In genomic region chr2:96637385-96638143, GRCh38 we compare ENCODE assay signal across 8 cellular contexts. TPM values are rescaled to one million over a fixed set of nuclear protein-coding genes. Genes with fewer than 3 reads are reported as not detected.
DNase-seq lines count a peak whose midpoint lies in the region; ATAC-seq and TF ChIP-seq lines count a peak whose summit lies in the region.

No MANE protein-coding gene starts in this region.

- H3K79me2 ChIP-seq in fibroblast of lung (ENCODE audit: control insufficient read depth, insufficient read depth, low read length) = peaks cover 32% of the 10 kb centered on the region

- no peak for TF ChIP-seq CTCF in CD14-positive monocyte (IDR thresholded peaks at IDR 0.05)
- no peak for TF ChIP-seq CTCF in fibroblast of lung (conservative IDR thresholded peaks at IDR 0.05 in 1 of 2, IDR thresholded peaks at IDR 0.05 in 1 of 2; ENCODE audit: low read depth in 1 of 2, low read length in 2 of 2)

- peak; percentile 72 for ATAC-seq in GM19372 (IDR thresholded peaks at IDR 0.05; ENCODE audit: low read depth, unreplicated experiment)
- peak; percentile 60 for ATAC-seq in HG03469 (IDR thresholded peaks at IDR 0.05; ENCODE audit: unreplicated experiment)
- peak; percentile 84 for ATAC-seq in naive thymus-derived CD8-positive, alpha-beta T cell
- peak; percentile 90 to 91 for ATAC-seq in stimulated activated naive B cell treated with anti-CD40 and anti-IgM and Interleukin-4, amounts not matched to agents 10 μg/mL and 1 μg/mL and 100 μg/mL, for 72 hours (replicated peaks)

- peak overlapping the region; percentile 67 to 93 (median 84) for H3K4me3 ChIP-seq in fibroblast of lung (replicated peaks in 1 of 4; ENCODE audit: control extremely low read depth in 1 of 4, insufficient read depth in 1 of 4, low read depth in 3 of 4, low read length in 4 of 4)

- no peaks in the 10 kb centered on the region for H3K36me3 ChIP-seq in fibroblast of lung (ENCODE audit: control insufficient read depth, insufficient read depth, low read length)

- H3K36me3 Mint-ChIP-seq in CD14-positive monocyte = peaks cover 18 to 23% of the 10 kb centered on the region in 2 donors
- H3K36me3 Mint-ChIP-seq in naive thymus-derived CD8-positive, alpha-beta T cell = peaks cover 0 to 28% (median 8%) of the 10 kb centered on the region in 3 donors
- H3K36me3 Mint-ChIP-seq in stimulated activated naive B cell treated with anti-CD40 and anti-IgM and Interleukin-4, amounts not matched to agents 10 μg/mL and 1 μg/mL and 100 μg/mL, for 72 hours = peaks cover 4 to 12% of the 10 kb centered on the region in 2 donors

- peak overlapping the region; percentile 97 to 99 (median 98) for H3K27ac Mint-ChIP-seq in CD14-positive monocyte
- H3K27ac Mint-ChIP-seq in naive thymus-derived CD8-positive, alpha-beta T cell = peak overlapping the region; percentile 85 to 97 (median 94)
- H3K27ac Mint-ChIP-seq in stimulated activated naive B cell treated with anti-CD40 and anti-IgM and Interleukin-4, amounts not matched to agents 10 μg/mL and 1 μg/mL and 100 μg/mL, for 72 hours = peak overlapping the region; percentile 97

- H3K27me3 ChIP-seq in fibroblast of lung (ENCODE audit: control insufficient read depth, insufficient read depth, low read length) = no peaks in the 10 kb centered on the region

- POLR2A ChIA-PET in naive thymus-derived CD8-positive, alpha-beta T cell (lab: Charles Lee) = interaction anchor here (0.7 to 2.6 kb wide), 10 partner anchors 9 to 301 kb away, joined by 3 to 11 read pairs (median 4); partner anchors contain the start of genes ARID5A and CNNM4

- H3K27ac ChIP-seq in fibroblast of lung (ENCODE audit: insufficient read depth, low read length) = peak overlapping the region; percentile 85

- peak overlapping the region; percentile 97 for H3K4me2 ChIP-seq in fibroblast of lung (ENCODE audit: extremely low read depth, insufficient read depth, low read length)

- H3K4me1 ChIP-seq in fibroblast of lung (ENCODE audit: control insufficient read depth, extremely low read depth, insufficient read depth, low read length) = peaks cover 2% of the 10 kb centered on the region

- no peaks in the 10 kb centered on the region for H3K9me3 ChIP-seq in fibroblast of lung (ENCODE audit: control insufficient read depth, insufficient read depth, low read depth, low read length)

- H3K27me3 Mint-ChIP-seq in CD14-positive monocyte (ENCODE audit: low read depth in 3 of 3) = peaks cover 2 to 7% (median 4%) of the 10 kb centered on the region in 3 donors
- H3K27me3 Mint-ChIP-seq in naive thymus-derived CD8-positive, alpha-beta T cell = peaks cover 0 to 2% (median 0%) of the 10 kb centered on the region in 5 donors
- H3K27me3 Mint-ChIP-seq in stimulated activated naive B cell treated with anti-CD40 and anti-IgM and Interleukin-4, amounts not matched to agents 10 μg/mL and 1 μg/mL and 100 μg/mL, for 72 hours = peaks cover 0 to 10% of the 10 kb centered on the region in 2 donors

- peak overlapping the region; percentile 90 for H3K9ac ChIP-seq in fibroblast of lung (ENCODE audit: insufficient read depth, low read length)

- peak; percentile 95 for DNase-seq in CD14-positive monocyte (ENCODE audit: low spot score)
- peak; percentile 66 for DNase-seq in activated T-helper 1 cell treated with Interleukin-2 at 50 U/mL for 16 hours (ENCODE audit: low read depth)
- peak; percentile 89 to 92 for DNase-seq in fibroblast of lung (ENCODE audit: low read depth in 2 of 2)
- peak in 9 of 10 donors; percentile 23 to 82 (median 77) for DNase-seq in naive thymus-derived CD8-positive, alpha-beta T cell
- peak; percentile 81 for DNase-seq in stimulated activated naive B cell treated with anti-CD40 and anti-IgM and Interleukin-4, amounts not matched to agents 10 μg/mL and 1 μg/mL and 100 μg/mL, for 72 hours

- no peak overlapping the region for H2AFZ ChIP-seq in fibroblast of lung (ENCODE audit: low read length)

- intact Hi-C loops in CD14-positive monocyte (cut with micrococcal nuclease) = loop anchor here (2.0 to 10.0 kb wide), 6 partner anchors 19 to 1027 kb away; partner anchors contain the start of genes CNNM4 (in 2 of the 2), ACTR1B (in 1 of the 2), ARID5A (in 1 of the 2) and C2orf92 (in 1 of the 2)

- H3K4me1 Mint-ChIP-seq in CD14-positive monocyte = peaks cover 37% of the 10 kb centered on the region
- H3K4me1 Mint-ChIP-seq in naive thymus-derived CD8-positive, alpha-beta T cell = peaks cover 17 to 46% (median 39%) of the 10 kb centered on the region in 4 donors
- peaks cover 17 to 30% of the 10 kb centered on the region in 2 donors for H3K4me1 Mint-ChIP-seq in stimulated activated naive B cell treated with anti-CD40 and anti-IgM and Interleukin-4, amounts not matched to agents 10 μg/mL and 1 μg/mL and 100 μg/mL, for 72 hours

- H3K9me3 Mint-ChIP-seq in CD14-positive monocyte = no peaks in the 10 kb centered on the region
- H3K9me3 Mint-ChIP-seq in naive thymus-derived CD8-positive, alpha-beta T cell = no peaks in the 10 kb centered on the region
- H3K9me3 Mint-ChIP-seq in stimulated activated naive B cell treated with anti-CD40 and anti-IgM and Interleukin-4, amounts not matched to agents 10 μg/mL and 1 μg/mL and 100 μg/mL, for 72 hours = no peaks in the 10 kb centered on the region

- no peaks in the 10 kb centered on the region for H4K20me1 ChIP-seq in fibroblast of lung (ENCODE audit: control insufficient read depth, extremely low read depth, insufficient read depth, low read length)

- H3K4me3 Mint-ChIP-seq in CD14-positive monocyte = peak overlapping the region; percentile 93 to 97
- peak overlapping the region; percentile 79 to 97 (median 94) for H3K4me3 Mint-ChIP-seq in naive thymus-derived CD8-positive, alpha-beta T cell
- peak overlapping the region; percentile 94 to 98 for H3K4me3 Mint-ChIP-seq in stimulated activated naive B cell treated with anti-CD40 and anti-IgM and Interleukin-4, amounts not matched to agents 10 μg/mL and 1 μg/mL and 100 μg/mL, for 72 hours

TF ChIP-seq in PFSK-1, 5 proteins besides CTCF, POLR2A, EP300 and RAD21:
- TF ChIP-seq REST (IDR thresholded peaks at IDR 0.05; ENCODE audit: insufficient read depth in 1 of 2, low read depth in 2 of 2, low read length in 2 of 2) (no peak), TAF1 (IDR thresholded peaks at IDR 0.05; ENCODE audit: borderline replicate concordance, insufficient read depth, low read length) (no peak), SIN3A (IDR thresholded peaks at IDR 0.05; ENCODE audit: borderline replicate concordance, insufficient read depth, low read length) (no peak), FOXP2 (optimal IDR thresholded peaks at IDR 0.05; ENCODE audit: borderline replicate concordance, extremely low read depth, extremely low read length, insufficient read depth) (no peak), POLR2AphosphoS5 (IDR thresholded peaks at IDR 0.05; ENCODE audit: low read depth, low read length) (peak; percentile 65; the same call in 1 of the 2 replicates)

RNA-seq across cellular contexts. Expression of gene KANSL3, which starts 0.5 kb away (rescaled TPM):
- 1 to 10 TPM; 2.5 to 7.2 TPM for polyA plus RNA-seq in CD14-positive monocyte
- polyA plus RNA-seq in PFSK-1 (2012; ENCODE audit: insufficient read length, low read depth) = 28.7 TPM
- total RNA-seq in fibroblast of lung = 28.2 and 36.5 TPM in 2 replicates
- polyA plus RNA-seq in fibroblast of lung = 15.9 and 18.7 TPM in 2 replicates
- 17.2 and 17.8 TPM in 2 replicates for polyA plus RNA-seq in fibroblast of lung (2012)
- polyA minus RNA-seq in fibroblast of lung (ENCODE audit: low replicate concordance) = 180 and 200 TPM in 2 replicates
- total RNA-seq in naive thymus-derived CD8-positive, alpha-beta T cell = 10 to 100 TPM; 57.6 to 61.8 TPM
- 10 to 100 TPM in 2 of 3 donors, 1 to 10 TPM in 1; 8.3 to 18.2 (median 11.4) TPM for polyA plus RNA-seq in naive thymus-derived CD8-positive, alpha-beta T cell

RNA-seq across cellular contexts. Expression of gene FER1L5, which starts 5.0 kb away (rescaled TPM):
- polyA plus RNA-seq in CD14-positive monocyte (not detected), fibroblast of lung (0.16 and 0.24 TPM in 2 replicates)
- polyA plus RNA-seq in PFSK-1 (2012; ENCODE audit: insufficient read length, low read depth) = 0.18 TPM
- 0.50 and 0.51 TPM in 2 replicates for total RNA-seq in fibroblast of lung
- polyA plus RNA-seq in fibroblast of lung (2012) = 0.10 and 0.24 TPM in 2 replicates
- polyA minus RNA-seq in fibroblast of lung (ENCODE audit: low replicate concordance) = 0.35 and 0.67 TPM in 2 replicates
- total RNA-seq in naive thymus-derived CD8-positive, alpha-beta T cell = not detected
- under 1 TPM in 1 of 3 donors, not detected in 2; 0.02 TPM for polyA plus RNA-seq in naive thymus-derived CD8-positive, alpha-beta T cell

Comparison
In these comparisons a context has a peak if more than half of its experiments do, and no peak if none do; other contexts are left out.
1. Peak in every context shown above with its lines: DNase-seq, ATAC-seq, H3K4me3 ChIP-seq and H3K27ac ChIP-seq.